Comparison of ENCODE assay signal across 19 cellular contexts in genomic region chr10:52701647-52702046, GRCh38.
"Had no signal": no experiment of that assay in that cellular context is flagged by ENCODE, and none has a peak within 500 bp of the region (broad histone marks: within the 10 kb centered on the region; RNA-seq: fewer than 3 reads in every experiment).

No MANE protein-coding gene starts in this region.

- H3K4me1 Mint-ChIP-seq: activated CD4-positive, alpha-beta memory T cell treated with anti-CD3 and anti-CD28 coated beads, Interleukin-2, amount 10 ng/mL, durations not matched to agents 7 days and 5 days; activated CD4-positive, alpha-beta T cell treated with anti-CD3 and anti-CD28 coated beads for 36 hours; endodermal cell; natural killer cell had no signal

- H3K36me3 Mint-ChIP-seq: activated naive CD8-positive, alpha-beta T cell; natural killer cell had no signal

- H3K9me3 ChIP-seq: mucosa of descending colon, right atrium auricular region, thyroid gland had no signal

- H3K36me3 ChIP-seq: right atrium auricular region, thyroid gland, WERI-Rb-1 had no signal

- DNase-seq: activated CD4-positive, alpha-beta memory T cell treated with anti-CD3 and anti-CD28 coated beads, Interleukin-2, amount 10 ng/mL, durations not matched to agents 7 days and 5 days; activated CD4-positive, alpha-beta T cell treated with anti-CD3 and anti-CD28 coated beads for 36 hours; activated gamma-delta T cell; activated T-cell treated with anti-CD3 and anti-CD28 coated beads, Interleukin-2, amount 50 U/mL, for 48 hours; anterior cingulate cortex; cerebellar nuclear complex; endodermal cell; erythroblast; foreskin keratinocyte; mammary epithelial cell; mucosa of descending colon; natural killer cell; nucleus accumbens; thyroid gland; WERI-Rb-1 had no signal

- H3K27me3 ChIP-seq: foreskin keratinocyte, right atrium auricular region, thyroid gland had no signal

- H3K4me2 ChIP-seq: smooth muscle cell had no signal

- ATAC-seq: activated CD4-positive, alpha-beta T cell treated with anti-CD3 and anti-CD28 coated beads for 36 hours; foreskin keratinocyte; left lobe of liver; mucosa of descending colon; natural killer cell had no signal

- H3K27ac ChIP-seq: foreskin keratinocyte, right atrium auricular region, thyroid gland, WERI-Rb-1 had no signal

- H3K4me3 Mint-ChIP-seq: activated CD4-positive, alpha-beta memory T cell treated with anti-CD3 and anti-CD28 coated beads, Interleukin-2, amount 10 ng/mL, durations not matched to agents 7 days and 5 days; activated CD4-positive, alpha-beta T cell treated with anti-CD3 and anti-CD28 coated beads for 36 hours; activated naive CD8-positive, alpha-beta T cell; endodermal cell; natural killer cell had no signal

- H3K4me1 ChIP-seq: right atrium auricular region, thyroid gland had no signal

- H3K27me3 Mint-ChIP-seq: activated CD4-positive, alpha-beta memory T cell treated with anti-CD3 and anti-CD28 coated beads, Interleukin-2, amount 10 ng/mL, durations not matched to agents 7 days and 5 days; activated CD4-positive, alpha-beta T cell treated with anti-CD3 and anti-CD28 coated beads for 36 hours; activated naive CD8-positive, alpha-beta T cell had no signal

- H3K9me3 Mint-ChIP-seq: activated CD4-positive, alpha-beta memory T cell treated with anti-CD3 and anti-CD28 coated beads, Interleukin-2, amount 10 ng/mL, durations not matched to agents 7 days and 5 days; endodermal cell had no signal

- H3K4me3 ChIP-seq: mucosa of descending colon, right atrium auricular region, smooth muscle cell, thyroid gland had no signal

- H3K27ac Mint-ChIP-seq: activated CD4-positive, alpha-beta memory T cell treated with anti-CD3 and anti-CD28 coated beads, Interleukin-2, amount 10 ng/mL, durations not matched to agents 7 days and 5 days; activated CD4-positive, alpha-beta T cell treated with anti-CD3 and anti-CD28 coated beads for 36 hours; activated naive CD8-positive, alpha-beta T cell; endodermal cell; natural killer cell had no signal
